In the genomic region with DNA sequence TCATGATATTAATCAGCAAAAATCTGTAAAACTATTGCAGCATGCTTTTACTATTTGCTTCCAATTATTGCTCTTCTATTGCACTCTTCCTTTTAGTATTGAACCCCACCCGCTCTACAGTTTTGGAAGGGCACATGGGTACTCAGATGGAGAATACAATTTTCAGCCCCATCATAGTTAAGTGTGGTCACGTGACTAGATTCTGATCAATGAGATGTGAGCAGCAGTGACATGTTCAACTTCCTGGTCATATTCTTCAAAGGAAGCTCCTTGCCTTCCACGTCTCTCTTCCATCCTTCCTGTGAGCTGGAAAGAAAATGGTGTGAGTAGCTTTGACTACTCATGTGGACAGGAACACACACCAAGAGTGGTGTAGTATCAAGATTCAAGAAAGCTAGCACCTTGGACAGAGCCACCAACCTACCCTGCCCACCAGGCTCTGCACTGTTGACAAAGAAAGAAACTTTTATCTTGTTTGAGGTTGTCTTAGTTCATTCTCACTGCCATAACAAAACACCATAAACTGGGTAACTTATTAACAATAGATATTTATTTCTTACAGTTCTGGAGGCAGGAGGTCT, we compare ENCODE assay signal across 1 cellular context.
TF ChIP-seq lines count a peak whose summit lies in the region.

No MANE protein-coding gene starts in this region.

TF ChIP-seq in GM23338, 12 proteins besides CTCF, POLR2A, EP300 and RAD21:
- TF ChIP-seq, protein P1, sequence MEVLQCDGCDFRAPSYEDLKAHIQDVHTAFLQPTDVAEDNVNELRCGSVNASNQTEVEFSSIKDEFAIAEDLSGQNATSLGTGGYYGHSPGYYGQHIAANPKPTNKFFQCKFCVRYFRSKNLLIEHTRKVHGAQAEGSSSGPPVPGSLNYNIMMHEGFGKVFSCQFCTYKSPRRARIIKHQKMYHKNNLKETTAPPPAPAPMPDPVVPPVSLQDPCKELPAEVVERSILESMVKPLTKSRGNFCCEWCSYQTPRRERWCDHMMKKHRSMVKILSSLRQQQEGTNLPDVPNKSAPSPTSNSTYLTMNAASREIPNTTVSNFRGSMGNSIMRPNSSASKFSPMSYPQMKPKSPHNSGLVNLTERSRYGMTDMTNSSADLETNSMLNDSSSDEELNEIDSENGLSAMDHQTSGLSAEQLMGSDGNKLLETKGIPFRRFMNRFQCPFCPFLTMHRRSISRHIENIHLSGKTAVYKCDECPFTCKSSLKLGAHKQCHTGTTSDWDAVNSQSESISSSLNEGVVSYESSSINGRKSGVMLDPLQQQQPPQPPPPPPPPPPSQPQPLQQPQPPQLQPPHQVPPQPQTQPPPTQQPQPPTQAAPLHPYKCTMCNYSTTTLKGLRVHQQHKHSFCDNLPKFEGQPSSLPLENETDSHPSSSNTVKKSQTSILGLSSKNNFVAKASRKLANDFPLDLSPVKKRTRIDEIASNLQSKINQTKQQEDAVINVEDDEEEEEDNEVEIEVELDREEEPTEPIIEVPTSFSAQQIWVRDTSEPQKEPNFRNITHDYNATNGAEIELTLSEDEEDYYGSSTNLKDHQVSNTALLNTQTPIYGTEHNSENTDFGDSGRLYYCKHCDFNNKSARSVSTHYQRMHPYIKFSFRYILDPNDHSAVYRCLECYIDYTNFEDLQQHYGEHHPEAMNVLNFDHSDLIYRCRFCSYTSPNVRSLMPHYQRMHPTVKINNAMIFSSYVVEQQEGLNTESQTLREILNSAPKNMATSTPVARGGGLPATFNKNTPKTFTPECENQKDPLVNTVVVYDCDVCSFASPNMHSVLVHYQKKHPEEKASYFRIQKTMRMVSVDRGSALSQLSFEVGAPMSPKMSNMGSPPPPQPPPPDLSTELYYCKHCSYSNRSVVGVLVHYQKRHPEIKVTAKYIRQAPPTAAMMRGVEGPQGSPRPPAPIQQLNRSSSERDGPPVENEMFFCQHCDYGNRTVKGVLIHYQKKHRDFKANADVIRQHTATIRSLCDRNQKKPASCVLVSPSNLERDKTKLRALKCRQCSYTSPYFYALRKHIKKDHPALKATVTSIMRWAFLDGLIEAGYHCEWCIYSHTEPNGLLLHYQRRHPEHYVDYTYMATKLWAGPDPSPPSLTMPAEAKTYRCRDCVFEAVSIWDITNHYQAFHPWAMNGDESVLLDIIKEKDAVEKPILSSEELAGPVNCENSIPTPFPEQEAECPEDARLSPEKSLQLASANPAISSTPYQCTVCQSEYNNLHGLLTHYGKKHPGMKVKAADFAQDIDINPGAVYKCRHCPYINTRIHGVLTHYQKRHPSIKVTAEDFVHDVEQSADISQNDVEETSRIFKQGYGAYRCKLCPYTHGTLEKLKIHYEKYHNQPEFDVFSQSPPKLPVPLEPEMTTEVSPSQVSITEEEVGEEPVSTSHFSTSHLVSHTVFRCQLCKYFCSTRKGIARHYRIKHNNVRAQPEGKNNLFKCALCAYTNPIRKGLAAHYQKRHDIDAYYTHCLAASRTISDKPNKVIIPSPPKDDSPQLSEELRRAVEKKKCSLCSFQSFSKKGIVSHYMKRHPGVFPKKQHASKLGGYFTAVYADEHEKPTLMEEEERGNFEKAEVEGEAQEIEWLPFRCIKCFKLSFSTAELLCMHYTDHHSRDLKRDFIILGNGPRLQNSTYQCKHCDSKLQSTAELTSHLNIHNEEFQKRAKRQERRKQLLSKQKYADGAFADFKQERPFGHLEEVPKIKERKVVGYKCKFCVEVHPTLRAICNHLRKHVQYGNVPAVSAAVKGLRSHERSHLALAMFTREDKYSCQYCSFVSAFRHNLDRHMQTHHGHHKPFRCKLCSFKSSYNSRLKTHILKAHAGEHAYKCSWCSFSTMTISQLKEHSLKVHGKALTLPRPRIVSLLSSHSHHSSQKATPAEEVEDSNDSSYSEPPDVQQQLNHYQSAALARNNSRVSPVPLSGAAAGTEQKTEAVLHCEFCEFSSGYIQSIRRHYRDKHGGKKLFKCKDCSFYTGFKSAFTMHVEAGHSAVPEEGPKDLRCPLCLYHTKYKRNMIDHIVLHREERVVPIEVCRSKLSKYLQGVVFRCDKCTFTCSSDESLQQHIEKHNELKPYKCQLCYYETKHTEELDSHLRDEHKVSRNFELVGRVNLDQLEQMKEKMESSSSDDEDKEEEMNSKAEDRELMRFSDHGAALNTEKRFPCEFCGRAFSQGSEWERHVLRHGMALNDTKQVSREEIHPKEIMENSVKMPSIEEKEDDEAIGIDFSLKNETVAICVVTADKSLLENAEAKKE (CRISPR knock-in tag; IDR thresholded peaks at IDR 0.05), result no peak
- TF ChIP-seq, protein P2, sequence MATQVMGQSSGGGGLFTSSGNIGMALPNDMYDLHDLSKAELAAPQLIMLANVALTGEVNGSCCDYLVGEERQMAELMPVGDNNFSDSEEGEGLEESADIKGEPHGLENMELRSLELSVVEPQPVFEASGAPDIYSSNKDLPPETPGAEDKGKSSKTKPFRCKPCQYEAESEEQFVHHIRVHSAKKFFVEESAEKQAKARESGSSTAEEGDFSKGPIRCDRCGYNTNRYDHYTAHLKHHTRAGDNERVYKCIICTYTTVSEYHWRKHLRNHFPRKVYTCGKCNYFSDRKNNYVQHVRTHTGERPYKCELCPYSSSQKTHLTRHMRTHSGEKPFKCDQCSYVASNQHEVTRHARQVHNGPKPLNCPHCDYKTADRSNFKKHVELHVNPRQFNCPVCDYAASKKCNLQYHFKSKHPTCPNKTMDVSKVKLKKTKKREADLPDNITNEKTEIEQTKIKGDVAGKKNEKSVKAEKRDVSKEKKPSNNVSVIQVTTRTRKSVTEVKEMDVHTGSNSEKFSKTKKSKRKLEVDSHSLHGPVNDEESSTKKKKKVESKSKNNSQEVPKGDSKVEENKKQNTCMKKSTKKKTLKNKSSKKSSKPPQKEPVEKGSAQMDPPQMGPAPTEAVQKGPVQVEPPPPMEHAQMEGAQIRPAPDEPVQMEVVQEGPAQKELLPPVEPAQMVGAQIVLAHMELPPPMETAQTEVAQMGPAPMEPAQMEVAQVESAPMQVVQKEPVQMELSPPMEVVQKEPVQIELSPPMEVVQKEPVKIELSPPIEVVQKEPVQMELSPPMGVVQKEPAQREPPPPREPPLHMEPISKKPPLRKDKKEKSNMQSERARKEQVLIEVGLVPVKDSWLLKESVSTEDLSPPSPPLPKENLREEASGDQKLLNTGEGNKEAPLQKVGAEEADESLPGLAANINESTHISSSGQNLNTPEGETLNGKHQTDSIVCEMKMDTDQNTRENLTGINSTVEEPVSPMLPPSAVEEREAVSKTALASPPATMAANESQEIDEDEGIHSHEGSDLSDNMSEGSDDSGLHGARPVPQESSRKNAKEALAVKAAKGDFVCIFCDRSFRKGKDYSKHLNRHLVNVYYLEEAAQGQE (IDR thresholded peaks at IDR 0.05; ENCODE audit: unreplicated experiment), result peak; percentile 81
